ENCODE assay signal across 1 cellular context in the genomic region with DNA sequence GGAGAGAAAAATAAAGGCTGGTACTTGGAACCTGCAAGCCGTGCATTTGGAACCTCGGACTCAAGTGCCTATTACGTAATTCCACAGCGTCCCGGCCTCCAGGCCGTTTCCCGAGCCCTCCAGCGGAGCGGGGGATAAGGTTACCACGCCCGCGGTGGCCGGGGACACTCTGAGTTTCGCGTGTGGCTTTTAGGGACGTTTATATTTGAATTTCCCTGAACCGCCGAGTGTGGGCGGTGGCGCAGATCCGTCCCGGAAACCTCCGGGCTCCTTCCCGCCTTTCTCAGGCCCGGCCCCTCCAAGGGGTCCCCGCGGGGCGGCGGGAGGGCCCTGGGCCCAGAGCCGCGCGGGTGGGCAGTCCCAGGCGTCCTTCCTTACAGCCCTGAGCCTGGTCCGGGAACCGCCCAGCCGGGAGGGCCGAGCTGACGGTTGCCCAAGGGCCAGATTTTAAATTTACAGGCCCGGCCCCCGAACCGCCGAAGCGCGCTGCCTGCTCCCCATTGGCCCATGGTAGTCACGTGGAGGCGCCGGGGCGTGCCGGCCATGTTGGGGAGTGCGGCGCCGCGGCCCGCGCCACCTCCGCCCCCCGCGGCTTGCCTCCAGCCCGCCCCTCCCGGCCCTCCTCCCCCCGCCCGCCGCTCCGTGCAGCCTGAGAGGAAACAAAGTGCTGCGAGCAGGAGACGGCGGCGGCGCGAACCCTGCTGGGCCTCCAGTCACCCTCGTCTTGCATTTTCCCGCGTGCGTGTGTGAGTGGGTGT.
TF ChIP-seq lines count a peak whose summit lies in the region.

Gene LMNB1 (plus strand): TSS at position 638 of the 758 bp plus-strand sequence. CDS start 373 bp downstream, outside the sequence.

TF ChIP-seq in K562, 482 proteins besides CTCF, POLR2A, EP300 and RAD21 (continued from another document and continues in another):
- peak; percentile 77 for TF ChIP-seq MGA (IDR thresholded peaks at IDR 0.05)
- TF ChIP-seq DEAF1 (CRISPR knock-in tag; IDR thresholded peaks at IDR 0.05), result no peak
- 0 out of 2 replicates have a peak, but pooled peaks have one; percentile 44 for TF ChIP-seq SMARCA4 (IDR thresholded peaks at IDR 0.05)
- peak in 1 of 2 experiments; percentile 29; a peak in 1 of 4 replicates for TF ChIP-seq ZNF639 (CRISPR knock-in tag; conservative IDR thresholded peaks at IDR 0.05 in 1 of 2, IDR thresholded peaks at IDR 0.05 in 1 of 2)
- TF ChIP-seq POU5F1 (IDR thresholded peaks at IDR 0.05; ENCODE audit: borderline replicate concordance, low read depth, low read length, partially characterized antibody), result no peak
- peak; percentile 85 for TF ChIP-seq HMGN3 (IDR thresholded peaks at IDR 0.05; ENCODE audit: borderline replicate concordance, extremely low read depth, insufficient read length, low read depth, low read length)
- TF ChIP-seq HEY1 (CRISPR knock-in tag; IDR thresholded peaks at IDR 0.05; ENCODE audit: borderline replicate concordance), result no peak
- TF ChIP-seq GTF2E2 (tag; IDR thresholded peaks at IDR 0.05), result peak; percentile 52; the same call in 1 of the 2 replicates
- no peak for TF ChIP-seq BRF2 (IDR thresholded peaks at IDR 0.05; ENCODE audit: borderline replicate concordance, insufficient read depth, insufficient read length)
- peak in 1 of 2 experiments; percentile 60; a peak in 1 of 4 replicates for TF ChIP-seq RCOR1 (IDR thresholded peaks at IDR 0.05; ENCODE audit: borderline replicate concordance in 1 of 2, low read depth in 2 of 2, low read length in 2 of 2)
- peak; percentile 59 to 69 for TF ChIP-seq KDM1A (IDR thresholded peaks at IDR 0.05)
- TF ChIP-seq, protein P1, sequence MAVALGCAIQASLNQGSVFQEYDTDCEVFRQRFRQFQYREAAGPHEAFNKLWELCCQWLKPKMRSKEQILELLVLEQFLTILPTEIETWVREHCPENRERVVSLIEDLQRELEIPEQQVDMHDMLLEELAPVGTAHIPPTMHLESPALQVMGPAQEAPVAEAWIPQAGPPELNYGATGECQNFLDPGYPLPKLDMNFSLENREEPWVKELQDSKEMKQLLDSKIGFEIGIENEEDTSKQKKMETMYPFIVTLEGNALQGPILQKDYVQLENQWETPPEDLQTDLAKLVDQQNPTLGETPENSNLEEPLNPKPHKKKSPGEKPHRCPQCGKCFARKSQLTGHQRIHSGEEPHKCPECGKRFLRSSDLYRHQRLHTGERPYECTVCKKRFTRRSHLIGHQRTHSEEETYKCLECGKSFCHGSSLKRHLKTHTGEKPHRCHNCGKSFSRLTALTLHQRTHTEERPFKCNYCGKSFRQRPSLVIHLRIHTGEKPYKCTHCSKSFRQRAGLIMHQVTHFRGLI (CRISPR knock-in tag; IDR thresholded peaks at IDR 0.05), result no peak
- peak; percentile 27; a peak in 1 of 4 replicates for TF ChIP-seq FOXK2 (conservative IDR thresholded peaks at IDR 0.05 in 1 of 2, IDR thresholded peaks at IDR 0.05 in 1 of 2; ENCODE audit: low read depth in 2 of 2)
- TF ChIP-seq, protein P2, sequence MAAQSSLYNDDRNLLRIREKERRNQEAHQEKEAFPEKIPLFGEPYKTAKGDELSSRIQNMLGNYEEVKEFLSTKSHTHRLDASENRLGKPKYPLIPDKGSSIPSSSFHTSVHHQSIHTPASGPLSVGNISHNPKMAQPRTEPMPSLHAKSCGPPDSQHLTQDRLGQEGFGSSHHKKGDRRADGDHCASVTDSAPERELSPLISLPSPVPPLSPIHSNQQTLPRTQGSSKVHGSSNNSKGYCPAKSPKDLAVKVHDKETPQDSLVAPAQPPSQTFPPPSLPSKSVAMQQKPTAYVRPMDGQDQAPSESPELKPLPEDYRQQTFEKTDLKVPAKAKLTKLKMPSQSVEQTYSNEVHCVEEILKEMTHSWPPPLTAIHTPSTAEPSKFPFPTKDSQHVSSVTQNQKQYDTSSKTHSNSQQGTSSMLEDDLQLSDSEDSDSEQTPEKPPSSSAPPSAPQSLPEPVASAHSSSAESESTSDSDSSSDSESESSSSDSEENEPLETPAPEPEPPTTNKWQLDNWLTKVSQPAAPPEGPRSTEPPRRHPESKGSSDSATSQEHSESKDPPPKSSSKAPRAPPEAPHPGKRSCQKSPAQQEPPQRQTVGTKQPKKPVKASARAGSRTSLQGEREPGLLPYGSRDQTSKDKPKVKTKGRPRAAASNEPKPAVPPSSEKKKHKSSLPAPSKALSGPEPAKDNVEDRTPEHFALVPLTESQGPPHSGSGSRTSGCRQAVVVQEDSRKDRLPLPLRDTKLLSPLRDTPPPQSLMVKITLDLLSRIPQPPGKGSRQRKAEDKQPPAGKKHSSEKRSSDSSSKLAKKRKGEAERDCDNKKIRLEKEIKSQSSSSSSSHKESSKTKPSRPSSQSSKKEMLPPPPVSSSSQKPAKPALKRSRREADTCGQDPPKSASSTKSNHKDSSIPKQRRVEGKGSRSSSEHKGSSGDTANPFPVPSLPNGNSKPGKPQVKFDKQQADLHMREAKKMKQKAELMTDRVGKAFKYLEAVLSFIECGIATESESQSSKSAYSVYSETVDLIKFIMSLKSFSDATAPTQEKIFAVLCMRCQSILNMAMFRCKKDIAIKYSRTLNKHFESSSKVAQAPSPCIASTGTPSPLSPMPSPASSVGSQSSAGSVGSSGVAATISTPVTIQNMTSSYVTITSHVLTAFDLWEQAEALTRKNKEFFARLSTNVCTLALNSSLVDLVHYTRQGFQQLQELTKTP (IDR thresholded peaks at IDR 0.05; ENCODE audit: low read depth in 1 of 2, partially characterized antibody in 2 of 2), result peak; percentile 5 to 65
- peak; percentile 98 for TF ChIP-seq RB1 (IDR thresholded peaks at IDR 0.05; ENCODE audit: low read depth)
- TF ChIP-seq HNRNPLL (IDR thresholded peaks at IDR 0.05; ENCODE audit: low read depth, low read length, poor library complexity, severe bottlenecking), result peak; percentile 47
- TF ChIP-seq ARNT (IDR thresholded peaks at IDR 0.05), result 0 out of 4 replicates have a peak, but pooled peaks of 1 of the 2 experiments have one; percentile 30
- TF ChIP-seq CBFA2T3 (IDR thresholded peaks at IDR 0.05), result peak; percentile 21; the same call in 1 of the 2 replicates
- TF ChIP-seq HCFC1 (IDR thresholded peaks at IDR 0.05; ENCODE audit: low read depth, low read length), result no peak
